ENCODE assay signal across 16 cellular contexts in the genomic region with DNA sequence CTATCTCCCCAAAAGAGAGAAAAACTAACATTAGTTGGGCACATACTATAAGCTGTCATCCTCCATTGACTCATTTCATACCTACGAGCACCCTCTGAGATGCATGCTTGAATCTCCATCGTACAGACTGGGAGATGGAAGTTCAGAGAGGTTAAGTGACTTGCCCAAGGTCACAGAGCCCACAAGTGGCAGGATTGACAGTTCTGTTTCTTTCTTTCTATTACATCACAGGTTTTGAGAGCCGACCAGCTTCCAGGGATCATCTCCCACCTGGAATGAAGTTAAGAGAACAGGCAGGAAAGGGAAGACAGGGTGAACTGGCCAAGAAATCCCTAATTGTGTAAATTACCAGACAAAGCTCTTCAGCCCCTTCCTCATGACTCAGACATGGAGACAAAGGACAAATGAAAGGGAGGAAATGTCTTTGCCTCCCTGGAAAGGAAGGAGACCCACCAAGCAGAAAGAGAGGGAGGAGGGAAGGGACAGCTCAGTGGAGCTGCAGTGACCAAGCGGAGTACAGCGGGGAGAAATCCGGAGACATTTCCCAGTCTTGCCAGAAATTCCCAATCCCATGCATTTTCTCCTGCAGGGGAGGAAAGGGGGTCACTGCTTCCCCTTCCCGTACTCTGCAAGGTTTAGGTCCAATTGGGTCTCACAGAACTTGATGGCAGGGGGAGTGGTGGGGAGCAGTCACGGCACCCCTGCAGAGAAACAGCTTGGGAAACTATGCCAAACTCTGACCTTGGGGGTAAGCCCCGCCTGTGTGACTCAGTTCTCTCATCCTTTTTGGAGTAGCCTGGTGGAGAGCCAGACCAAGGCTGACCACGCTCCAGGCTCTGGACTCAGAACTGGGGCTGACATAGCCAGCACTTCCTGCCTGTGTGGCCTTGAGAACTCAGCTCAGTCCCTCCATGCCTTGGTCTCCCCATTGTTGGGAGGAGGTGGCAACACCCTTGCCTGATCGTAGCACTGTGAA.
A peak's percentile ranks its signal among the peaks of the same experiment; 100 is the strongest.
DNase-seq lines count a peak whose midpoint lies in the region; ATAC-seq and TF ChIP-seq lines count a peak whose summit lies in the region.
"Had no signal": no experiment of that assay in that cellular context is flagged by ENCODE, and none has a peak within 500 bp of the region (broad histone marks: within the 10 kb centered on the region; RNA-seq: fewer than 3 reads in every experiment).

No MANE protein-coding gene starts in this region.

- H3K36me3 Mint-ChIP-seq in T-helper 2 cell treated with Interferon-gamma antibody and Interleukin-4, amounts not matched to agents 5 μg/mL and 100 μg/mL, for 36 hours (ENCODE audit: low read depth) = no peaks in the 10 kb centered on the region
- H3K36me3 Mint-ChIP-seq: CD4-positive, alpha-beta memory T cell; memory B cell had no signal

- H3K9ac ChIP-seq in HUES48 (ENCODE audit: low read depth, low read length) (no peak overlapping the region), colonic mucosa (ENCODE audit: low read depth in 2 of 2, low read length in 2 of 2) (no peak overlapping the region)

- H3K9me3 Mint-ChIP-seq in T-helper 2 cell treated with Interferon-gamma antibody and Interleukin-4, amounts not matched to agents 5 μg/mL and 100 μg/mL, for 36 hours = no peaks in the 10 kb centered on the region
- H3K9me3 Mint-ChIP-seq: CD4-positive, alpha-beta memory T cell; memory B cell; T-helper 1 cell treated with Interleukin-12 subunit alpha and Interleukin-12 subunit beta and Interleukin-4 antibody, amounts not matched to agents 30 μg/mL and 1 μg/mL, for 36 hours had no signal

- TF ChIP-seq CTCF in AG09309 (IDR thresholded peaks at IDR 0.05; ENCODE audit: control insufficient read depth, insufficient read depth, low read depth, low read length, missing control alignments) (no peak), colonic mucosa (IDR thresholded peaks at IDR 0.05) (no peak), mucosa of descending colon (IDR thresholded peaks at IDR 0.05) (no peak)

- H3K4me1 Mint-ChIP-seq in T-helper 2 cell treated with Interferon-gamma antibody and Interleukin-4, amounts not matched to agents 5 μg/mL and 100 μg/mL, for 36 hours (ENCODE audit: low read depth) = peaks cover 3% of the 10 kb centered on the region

- peak overlapping the region; percentile 68 for H3K27ac ChIP-seq in HUES48 (ENCODE audit: low read depth, low read length)
- no peak overlapping the region for H3K27ac ChIP-seq in colonic mucosa
- H3K27ac ChIP-seq: adrenal gland had no signal

- no peaks in the 10 kb centered on the region for H3K4me1 ChIP-seq in HUES48 (ENCODE audit: control insufficient read depth, insufficient read depth, low read length)
- no peaks in the 10 kb centered on the region for H3K4me1 ChIP-seq in colonic mucosa
- H3K4me1 ChIP-seq in mucosa of descending colon (ENCODE audit: low read depth) = no peaks in the 10 kb centered on the region
- H3K4me1 ChIP-seq: adrenal gland had no signal

- peaks cover 8% of the 10 kb centered on the region for H3K27me3 Mint-ChIP-seq in T-helper 2 cell treated with Interferon-gamma antibody and Interleukin-4, amounts not matched to agents 5 μg/mL and 100 μg/mL, for 36 hours (ENCODE audit: low read depth)

- H3K4me3 ChIP-seq in AG09309 (ENCODE audit: control insufficient read depth, low read depth, low read length) (no peak overlapping the region), HUES48 (ENCODE audit: low read depth, low read length) (no peak overlapping the region), colonic mucosa (no peak overlapping the region), mucosa of descending colon (no peak overlapping the region)
- H3K4me3 ChIP-seq: adrenal gland had no signal

- no peaks in the 10 kb centered on the region for H3K27me3 ChIP-seq in HUES48 (ENCODE audit: control insufficient read depth, insufficient read depth, low read length)
- H3K27me3 ChIP-seq in colonic mucosa = no peaks in the 10 kb centered on the region
- H3K27me3 ChIP-seq: adrenal gland had no signal

- no peak overlapping the region for H3K27ac Mint-ChIP-seq in T-helper 2 cell treated with Interferon-gamma antibody and Interleukin-4, amounts not matched to agents 5 μg/mL and 100 μg/mL, for 36 hours
- H3K27ac Mint-ChIP-seq: CD4-positive, alpha-beta memory T cell; memory B cell; T-helper 1 cell treated with Interleukin-12 subunit alpha and Interleukin-12 subunit beta and Interleukin-4 antibody, amounts not matched to agents 30 μg/mL and 1 μg/mL, for 36 hours had no signal

- H3K9me3 ChIP-seq in HUES48 (ENCODE audit: control insufficient read depth, insufficient read depth, low read length) = no peaks in the 10 kb centered on the region
- no peaks in the 10 kb centered on the region for H3K9me3 ChIP-seq in colonic mucosa
- no peaks in the 10 kb centered on the region for H3K9me3 ChIP-seq in mucosa of descending colon
- H3K9me3 ChIP-seq: adrenal gland had no signal

- H3K36me3 ChIP-seq in HUES48 (ENCODE audit: control insufficient read depth, insufficient read depth, low read length) = no peaks in the 10 kb centered on the region
- no peaks in the 10 kb centered on the region for H3K36me3 ChIP-seq in colonic mucosa
- H3K36me3 ChIP-seq in mucosa of descending colon (ENCODE audit: low read depth) = no peaks in the 10 kb centered on the region
- H3K36me3 ChIP-seq: adrenal gland had no signal

- intact Hi-C loops in colonic mucosa (cut with DNase I) = no loop called here
- intact Hi-C loops in mucosa of descending colon (cut with DNase I, micrococcal nuclease) = no loop called here

- peak; percentile 56 for ATAC-seq in mucosa of descending colon
- no peak for ATAC-seq in HG03045 (IDR thresholded peaks at IDR 0.05; ENCODE audit: unreplicated experiment)

- DNase-seq in AG09309 (ENCODE audit: low read depth) (peak; percentile 48), colonic mucosa (peak; percentile 26), mucosa of descending colon (peak in 2 of 3 donors; percentile 29 to 53), NCI-H2081 (lab: John Stamatoyannopoulos, UW) (no peak), NCI-H524 treated with DMSO at 0.1 percent for 48 hours (lab: John Stamatoyannopoulos, UW) (no peak)
- DNase-seq in T-helper 2 cell treated with Interferon-gamma antibody and Interleukin-4, amounts not matched to agents 5 μg/mL and 100 μg/mL, for 36 hours (ENCODE audit: low spot score) = no peak
- DNase-seq: CD4-positive, alpha-beta memory T cell; hippocampal formation; NCI-H2227 treated with DMSO at 0.1 percent for 48 hours; OCI-M1; stimulated activated naive CD4-positive, alpha-beta T cell treated with Interleukin-2 at 50 U/mL for 16 hours had no signal

- no peak overlapping the region for H3K4me3 Mint-ChIP-seq in T-helper 2 cell treated with Interferon-gamma antibody and Interleukin-4, amounts not matched to agents 5 μg/mL and 100 μg/mL, for 36 hours
- H3K4me3 Mint-ChIP-seq: CD4-positive, alpha-beta memory T cell; memory B cell; T-helper 1 cell treated with Interleukin-12 subunit alpha and Interleukin-12 subunit beta and Interleukin-4 antibody, amounts not matched to agents 30 μg/mL and 1 μg/mL, for 36 hours had no signal

Comparison
In these comparisons a context has a peak if more than half of its experiments do, and no peak if none do; other contexts are left out.
1. DNase-seq: peak in AG09309 (single experiment), colonic mucosa (single experiment) and mucosa of descending colon (2 of 3); none in T-helper 2 cell treated with Interferon-gamma antibody and Interleukin-4, amounts not matched to agents 5 μg/mL and 100 μg/mL, for 36 hours (single experiment), NCI-H2081 (0 of 2) and NCI-H524 treated with DMSO at 0.1 percent for 48 hours (single experiment).